In genomic region chr12:55973598-55974307, GRCh38 we compare ENCODE assay signal across 8 cellular contexts. TPM values are rescaled to one million over a fixed set of nuclear protein-coding genes. Genes with fewer than 3 reads are reported as not detected.
A peak's percentile ranks its signal among the peaks of the same experiment; 100 is the strongest.
DNase-seq lines count a peak whose midpoint lies in the region; ATAC-seq, FAIRE-seq and TF ChIP-seq lines count a peak whose summit lies in the region.

RAB5B (plus strand) TSS chr12:55974078; CDS start chr12:55986961, 12,883 bp downstream.

- TF ChIP-seq EP300 in tibial nerve (IDR thresholded peaks at IDR 0.05), result peak; percentile 65 to 96

- H3K4me3 ChIP-seq in cardiac muscle cell (peak within 1 kb of the TSS; percentile 95), parathyroid adenoma (ENCODE audit: low read depth, low read length) (peak within 1 kb of the TSS; percentile 97), tibial nerve (peak within 1 kb of the TSS; percentile 81 to 99 (median 90))

- peak within 1 kb of the TSS; percentile 76 for H3K4me2 ChIP-seq in parathyroid adenoma (ENCODE audit: low read length)

- H3K27ac ChIP-seq in adipose tissue (ENCODE audit: low read depth, low read length) (peak within 1 kb of the TSS; percentile 67), cardiac muscle cell (peak within 1 kb of the TSS; percentile 98), parathyroid adenoma (peak within 1 kb of the TSS; percentile 93), tibial nerve (peak within 1 kb of the TSS; percentile 95 to 97 (median 96))

- no peaks in the 10 kb centered on the region for H3K36me3 ChIP-seq in cardiac muscle cell
- H3K36me3 ChIP-seq in parathyroid adenoma (ENCODE audit: control insufficient read depth, insufficient read depth, low read length), result no peaks in the 10 kb centered on the region
- H3K36me3 ChIP-seq in tibial nerve, result peaks cover 0 to 22% (median 0%) of the 10 kb centered on the region in 3 donors

- peak within 1 kb of the TSS; percentile 87 for H2AFZ ChIP-seq in parathyroid adenoma

- H3K9ac ChIP-seq in parathyroid adenoma, result peak within 1 kb of the TSS; percentile 96

- peaks cover 10% of the 10 kb centered on the region for H3K4me1 ChIP-seq in cardiac muscle cell (ENCODE audit: low read depth)
- peaks cover 21% of the 10 kb centered on the region for H3K4me1 ChIP-seq in parathyroid adenoma
- H3K4me1 ChIP-seq in tibial nerve, result peaks cover 0 to 44% (median 6%) of the 10 kb centered on the region in 4 donors

- TF ChIP-seq POLR2A in GM12892 (IDR thresholded peaks at IDR 0.05; ENCODE audit: low read depth, low read length) (peak; percentile 88), tibial nerve (IDR thresholded peaks at IDR 0.05) (peak; percentile 89 to 97)

- TF ChIP-seq CTCF in cardiac muscle cell (IDR thresholded peaks at IDR 0.05; ENCODE audit: low read depth, low read length) (no peak), parathyroid adenoma (IDR thresholded peaks at IDR 0.05) (no peak), tibial nerve (IDR thresholded peaks at IDR 0.05) (peak in 4 of 5 experiments; percentile 20 to 77 (median 64))

- WGBS in adipose tissue, 3 donors, result 0 to 1% (median 1%) methylated on average over 34 to 39 of the region's 39 CpGs
- WGBS in tibial nerve, 2 donors, result 0% methylated on average over 38 to 39 of the region's 39 CpGs

- H3K9me3 ChIP-seq in cardiac muscle cell (ENCODE audit: low read depth) (no peaks in the 10 kb centered on the region), parathyroid adenoma (ENCODE audit: control insufficient read depth, low read length) (no peaks in the 10 kb centered on the region), tibial nerve (no peaks in the 10 kb centered on the region)

- H3K79me2 ChIP-seq in parathyroid adenoma, result peaks cover 48% of the 10 kb centered on the region

- DNase-seq in GM12892 (ENCODE audit: insufficient read length) (peak; percentile 91), NCI-H1436 (lab: John Stamatoyannopoulos, UW) (peak; percentile 100), SW480 (ENCODE audit: low spot score) (peak; percentile 100), cardiac muscle cell (ENCODE audit: low read depth in 1 of 2, low spot score in 1 of 2) (peak; percentile 100), tibial nerve (ENCODE audit: low spot score in 2 of 2) (peak; percentile 99)

- peak; percentile 99 for FAIRE-seq in GM12892 (lab: Jason Lieb, UNC)

- no peaks in the 10 kb centered on the region for H3K27me3 ChIP-seq in cardiac muscle cell
- H3K27me3 ChIP-seq in parathyroid adenoma (ENCODE audit: control insufficient read depth, insufficient read depth, low read length), result no peaks in the 10 kb centered on the region
- no peaks in the 10 kb centered on the region for H3K27me3 ChIP-seq in tibial nerve

- peak; percentile 97 for ATAC-seq in HG02840 (IDR thresholded peaks at IDR 0.05; ENCODE audit: low FRiP score, unreplicated experiment)

RNA-seq across cellular contexts. Expression of gene RAB5B, which starts in this region (rescaled TPM):
- polyA plus RNA-seq in GM12892 (2012; ENCODE audit: missing spikeins), result 47.6 TPM
- polyA plus RNA-seq in adipose tissue (10 to 100 TPM; 28.5 to 66.8 (median 47.4) TPM), cardiac muscle cell (154 and 157 TPM in 2 replicates)
- total RNA-seq in cardiac muscle cell (87.9 and 104 TPM in 2 replicates), tibial nerve (100 to 1,000 TPM in 1 of 4 donors, 10 to 100 TPM in 3; 71.7 to 111 (median 83.0) TPM)

Comparison
In these comparisons a context has a peak if more than half of its experiments do, and no peak if none do; other contexts are left out.
1. Peak in every context shown above with its lines: DNase-seq, ATAC-seq, H3K4me3 ChIP-seq and H3K27ac ChIP-seq.
2. CTCF ChIP-seq: peak in tibial nerve (4 of 5); none in cardiac muscle cell (single experiment) and parathyroid adenoma (single experiment).